23 cellular contexts compared by ENCODE assay signal in the genomic region with DNA sequence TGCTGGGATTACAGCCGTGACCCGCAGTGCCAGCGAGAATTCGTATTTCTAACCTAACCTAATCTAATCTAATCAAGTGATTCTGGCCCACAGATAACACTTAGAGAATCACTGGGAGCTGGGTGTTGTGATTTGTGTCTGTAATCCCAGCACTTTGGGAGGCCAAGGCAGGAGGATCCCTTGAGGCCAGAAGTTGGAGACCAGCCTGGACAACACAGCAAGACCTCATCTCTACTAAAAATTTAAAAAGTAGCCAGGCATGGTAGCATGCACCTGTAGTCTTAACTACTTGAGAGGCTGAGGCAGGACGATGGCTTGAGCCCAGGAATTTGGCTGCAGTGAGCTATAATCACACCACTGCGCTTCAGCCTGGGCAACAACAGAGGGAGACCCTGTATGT. TPM values are rescaled to one million over a fixed set of nuclear protein-coding genes. Genes with fewer than 3 reads are reported as not detected.
DNase-seq lines count a peak whose midpoint lies in the region; ATAC-seq, FAIRE-seq and TF ChIP-seq lines count a peak whose summit lies in the region.
"Had no signal": no experiment of that assay in that cellular context is flagged by ENCODE, and none has a peak within 500 bp of the region (broad histone marks: within the 10 kb centered on the region; RNA-seq: fewer than 3 reads in every experiment).

No MANE protein-coding gene starts in this region.

- peaks cover 15% of the 10 kb centered on the region for H3K79me1 ChIP-seq in trophoblast cell (ENCODE audit: low read length)

- H3K9me3 Mint-ChIP-seq in IgD-negative memory B cell, result no peaks in the 10 kb centered on the region
- no peaks in the 10 kb centered on the region for H3K9me3 Mint-ChIP-seq in activated CD4-positive, alpha-beta T cell treated with anti-CD3 and anti-CD28 coated beads for 36 hours (ENCODE audit: low read depth)
- H3K9me3 Mint-ChIP-seq: CD4-positive, alpha-beta memory T cell had no signal

- H3K27ac ChIP-seq in heart left ventricle, result peak overlapping the region in 9 of 12 donors; percentile 23 to 74 (median 55)
- no peak overlapping the region for H3K27ac ChIP-seq in GM12878 (ENCODE audit: control insufficient read depth, insufficient read depth)
- no peak overlapping the region for H3K27ac ChIP-seq in trophoblast cell (ENCODE audit: low read depth, low read length)
- H3K27ac ChIP-seq in upper lobe of right lung, result no peak overlapping the region
- H3K27ac ChIP-seq: BLaER1, KMS-11, PC-9, SJCRH30 had no signal

- CTCF ChIA-PET in GM12878 (lab: Yijun Ruan, JAX), result interaction anchor here (0.6 kb wide), 1 partner anchor 14 kb away, joined by 3 read pairs; no protein-coding TSS in a partner anchor
- CTCF ChIA-PET in activated CD4-positive, alpha-beta T cell treated with anti-CD3 and anti-CD28 coated beads for 36 hours (lab: Charles Lee), result interaction anchor here (1.1 kb wide), 1 partner anchor 133 kb away, joined by 3 read pairs; no protein-coding TSS in a partner anchor

- H3K4me3 ChIP-seq in heart left ventricle (no peak overlapping the region), GM12878 (no peak overlapping the region), trophoblast cell (ENCODE audit: low read depth, low read length) (no peak overlapping the region), upper lobe of right lung (no peak overlapping the region)
- H3K4me3 ChIP-seq: BLaER1, PC-9, SJCRH30 had no signal

- no peaks in the 10 kb centered on the region for H3K36me3 ChIP-seq in heart left ventricle
- H3K36me3 ChIP-seq in GM12878 (ENCODE audit: control insufficient read depth in 2 of 2, insufficient read depth in 2 of 2, low read length in 1 of 2), result no peaks in the 10 kb centered on the region
- no peaks in the 10 kb centered on the region for H3K36me3 ChIP-seq in trophoblast cell (ENCODE audit: control insufficient read depth in 1 of 2, insufficient read depth in 2 of 2, low read length in 2 of 2)
- no peaks in the 10 kb centered on the region for H3K36me3 ChIP-seq in upper lobe of right lung
- H3K36me3 ChIP-seq: BLaER1, SJCRH30 had no signal

- H3K9me3 ChIP-seq in heart left ventricle (no peaks in the 10 kb centered on the region), GM12878 (replicated peaks; ENCODE audit: control insufficient read depth, insufficient read depth, low read length) (no peaks in the 10 kb centered on the region), trophoblast cell (ENCODE audit: insufficient read depth, low read depth, low read length) (no peaks in the 10 kb centered on the region), upper lobe of right lung (no peaks in the 10 kb centered on the region)
- H3K9me3 ChIP-seq: BLaER1, SJCRH30 had no signal

- intact Hi-C loops in heart left ventricle (cut with DNase I), result loop anchor here in 1 of 10 donors (10.0 kb wide), 1 partner anchor 215 kb away; no protein-coding TSS in a partner anchor
- intact Hi-C loops in Right ventricle myocardium superior (cut with DNase I), result no loop called here
- intact Hi-C loops in GM12878 (cut with micrococcal nuclease; ENCODE audit: unreplicated experiment), result no loop called here
- intact Hi-C loops in activated CD4-positive, alpha-beta T cell treated with anti-CD3 and anti-CD28 coated beads for 36 hours (cut with DNase I, micrococcal nuclease), result no loop called here
- intact Hi-C loops in upper lobe of right lung (cut with DNase I), result no loop called here

- BruUV-seq in GM12878 (replicated peaks; lab: Mats Ljungman, UMichigan), result no TSS peak

- H2BK120ac ChIP-seq in trophoblast cell (ENCODE audit: insufficient read depth, low read length, poor library complexity), result peak overlapping the region; percentile 53

- H3K27ac Mint-ChIP-seq in IgD-negative memory B cell, result peak overlapping the region in 2 of 3 donors; percentile 21 to 96
- no peak overlapping the region for H3K27ac Mint-ChIP-seq in activated CD4-positive, alpha-beta T cell treated with anti-CD3 and anti-CD28 coated beads for 36 hours

- RAD21 ChIA-PET in GM12878 (lab: Charles Lee; ENCODE audit: unreplicated experiment), result interaction anchor here (0.7 to 1.0 kb wide), 3 partner anchors 21 to 221 kb away, joined by 3 to 5 read pairs (median 3); partner anchors contain the start of gene NCOA3

- no peak overlapping the region for H3K4ac ChIP-seq in trophoblast cell (ENCODE audit: low read depth, low read length)

- H3K9ac ChIP-seq in GM12878 (ENCODE audit: control insufficient read depth, insufficient read depth, low read length) (no peak overlapping the region), trophoblast cell (ENCODE audit: low read length) (no peak overlapping the region)
- H3K9ac ChIP-seq: BLaER1, KMS-11 had no signal

- H3K79me2 ChIP-seq in GM12878 (ENCODE audit: control insufficient read depth, insufficient read depth, low read length) (no peaks in the 10 kb centered on the region), trophoblast cell (ENCODE audit: control insufficient read depth, insufficient read depth, low read length, poor library complexity) (no peaks in the 10 kb centered on the region)

- no peaks in the 10 kb centered on the region for H3K36me3 Mint-ChIP-seq in IgD-negative memory B cell
- no peaks in the 10 kb centered on the region for H3K36me3 Mint-ChIP-seq in activated CD4-positive, alpha-beta T cell treated with anti-CD3 and anti-CD28 coated beads for 36 hours (ENCODE audit: low read depth)
- H3K36me3 Mint-ChIP-seq: CD4-positive, alpha-beta memory T cell had no signal

- peak overlapping the region; percentile 56 for H2AK5ac ChIP-seq in trophoblast cell (ENCODE audit: low read length)

- peak overlapping the region; percentile 43 for H4K91ac ChIP-seq in trophoblast cell (ENCODE audit: low read depth, low read length)

- H3K27me3 ChIP-seq in heart left ventricle (no peaks in the 10 kb centered on the region), GM12878 (replicated peaks in 1 of 2; ENCODE audit: control insufficient read depth in 2 of 2, insufficient read depth in 2 of 2, low read length in 1 of 2) (no peaks in the 10 kb centered on the region), trophoblast cell (ENCODE audit: insufficient read depth, low read length) (no peaks in the 10 kb centered on the region), upper lobe of right lung (no peaks in the 10 kb centered on the region)
- H3K27me3 ChIP-seq: BLaER1, SJCRH30 had no signal

- TF ChIP-seq RAD21 in GM12878 (IDR thresholded peaks at IDR 0.05; ENCODE audit: insufficient read depth, low read depth, low read length), result no peak

- H3K4me2 ChIP-seq in GM12878 (ENCODE audit: control insufficient read depth, insufficient read depth) (no peak overlapping the region), trophoblast cell (ENCODE audit: low read length) (no peak overlapping the region)
- H3K4me2 ChIP-seq: BLaER1, KMS-11, PC-9 had no signal

- H3K4me1 Mint-ChIP-seq in IgD-negative memory B cell, result peaks cover 15 to 40% (median 25%) of the 10 kb centered on the region in 3 donors
- peaks cover 28% of the 10 kb centered on the region for H3K4me1 Mint-ChIP-seq in activated CD4-positive, alpha-beta T cell treated with anti-CD3 and anti-CD28 coated beads for 36 hours

- ATAC-seq in heart left ventricle, result no peak
- no peak for ATAC-seq in Right ventricle myocardium superior (ENCODE audit: poor library complexity)
- no peak for ATAC-seq in GM12878
- no peak for ATAC-seq in GM18868 (IDR thresholded peaks at IDR 0.05; ENCODE audit: unreplicated experiment)
- no peak for ATAC-seq in activated CD4-positive, alpha-beta T cell treated with anti-CD3 and anti-CD28 coated beads for 36 hours
- ATAC-seq in upper lobe of right lung, result no peak

- no peak overlapping the region for H3K23ac ChIP-seq in trophoblast cell (ENCODE audit: low read length)

- POLR2A ChIA-PET in GM12878 (lab: Charles Lee), result interaction anchor here (1.3 kb wide), 1 partner anchor 24 kb away, joined by 3 read pairs; no protein-coding TSS in a partner anchor
- POLR2A ChIA-PET in activated CD4-positive, alpha-beta T cell treated with anti-CD3 and anti-CD28 coated beads for 36 hours (lab: Charles Lee), result no interaction called here

- H3K4me1 ChIP-seq in heart left ventricle, result peaks cover 0 to 11% (median 6%) of the 10 kb centered on the region in 12 donors
- peaks cover 23% of the 10 kb centered on the region for H3K4me1 ChIP-seq in GM12878 (ENCODE audit: control insufficient read depth, insufficient read depth, low read length)
- peaks cover 7 to 10% of the 10 kb centered on the region in 2 experiments for H3K4me1 ChIP-seq in trophoblast cell (ENCODE audit: control insufficient read depth in 1 of 2, insufficient read depth in 2 of 2, low read length in 2 of 2)
- no peaks in the 10 kb centered on the region for H3K4me1 ChIP-seq in upper lobe of right lung
- H3K4me1 ChIP-seq: SJCRH30 had no signal

- peak overlapping the region; percentile 40 for H4K8ac ChIP-seq in trophoblast cell (ENCODE audit: low read depth, low read length)

- H4K12ac ChIP-seq in trophoblast cell (ENCODE audit: low read depth, low read length), result no peak overlapping the region

- no peak for DNase-seq in heart left ventricle
- DNase-seq in Right ventricle myocardium superior, result no peak
- no peak for DNase-seq in GM12878 (ENCODE audit: low read depth, low spot score)
- DNase-seq in trophoblast cell, result no peak
- no peak for DNase-seq in activated CD4-positive, alpha-beta T cell treated with anti-CD3 and anti-CD28 coated beads for 36 hours
- DNase-seq in upper lobe of right lung, result no peak
- DNase-seq: CD4-positive, alpha-beta memory T cell; DMS153; EL; NCI-H1417; NCI-H187; NCI-H2107; NCI-H226; NCI-H524 treated with DMSO at 0.1 percent for 48 hours; PC-9; SJCRH30 had no signal

- in situ Hi-C loops in GM12878 (cut with MboI), result no loop called here

- no peak for FAIRE-seq in GM12878 (lab: Jason Lieb, UNC)
- FAIRE-seq: A204.1, GM12891, H1 had no signal

- no peak overlapping the region for H3K14ac ChIP-seq in trophoblast cell (ENCODE audit: low read length)

- TF ChIP-seq CTCF in heart left ventricle (IDR thresholded peaks at IDR 0.05), result no peak
- no peak for TF ChIP-seq CTCF in GM12878 (IDR thresholded peaks at IDR 0.05 in 2 of 3, conservative IDR thresholded peaks at IDR 0.05 in 1 of 3; ENCODE audit: control insufficient read depth in 2 of 3, extremely low read depth in 1 of 3, insufficient read depth in 1 of 3, low read depth in 3 of 3, low read length in 3 of 3)
- no peak for TF ChIP-seq CTCF in upper lobe of right lung (IDR thresholded peaks at IDR 0.05)

- H4K20me1 ChIP-seq in GM12878 (ENCODE audit: control insufficient read depth, insufficient read depth), result no peaks in the 10 kb centered on the region
- H4K20me1 ChIP-seq: BLaER1 had no signal

- no peaks in the 10 kb centered on the region for H3K27me3 Mint-ChIP-seq in IgD-negative memory B cell
- no peaks in the 10 kb centered on the region for H3K27me3 Mint-ChIP-seq in activated CD4-positive, alpha-beta T cell treated with anti-CD3 and anti-CD28 coated beads for 36 hours
- H3K27me3 Mint-ChIP-seq: CD4-positive, alpha-beta memory T cell had no signal

- SMC1A ChIA-PET in GM12878 (lab: Charles Lee; ENCODE audit: uncharacterized antibody, unreplicated experiment), result interaction anchor here (0.6 to 1.1 kb wide), 5 partner anchors 13 to 143 kb away, joined by 3 to 5 read pairs (median 3); no protein-coding TSS in a partner anchor

- WGBS in heart left ventricle, 4 donors, result 88 to 95% (median 92%) methylated on average over 6 of the region's 6 CpGs
- 96% methylated on average over 6 of the region's 6 CpGs for WGBS in GM12878 (ENCODE audit: insufficient coverage, insufficient replicate concordance, low lambda C conversion rate, missing lambda C conversion rate)
- WGBS in trophoblast cell (ENCODE audit: extremely low coverage, insufficient coverage, insufficient read length), result no CpG with 5 or more reads among the region's 6 CpGs

- no peak overlapping the region for H3K18ac ChIP-seq in trophoblast cell (ENCODE audit: low read length)

- TF ChIP-seq POLR2A in heart left ventricle (IDR thresholded peaks at IDR 0.05) (no peak), GM12878 (IDR thresholded peaks at IDR 0.05; ENCODE audit: low read depth, low read length) (no peak)

- peak overlapping the region; percentile 95 for H2BK12ac ChIP-seq in trophoblast cell (ENCODE audit: low read length)

- peak overlapping the region; percentile 62 for H2BK5ac ChIP-seq in trophoblast cell (ENCODE audit: low read depth, low read length, poor library complexity)

- no peak overlapping the region for H3K4me3 Mint-ChIP-seq in IgD-negative memory B cell
- no peak overlapping the region for H3K4me3 Mint-ChIP-seq in activated CD4-positive, alpha-beta T cell treated with anti-CD3 and anti-CD28 coated beads for 36 hours
- H3K4me3 Mint-ChIP-seq: CD4-positive, alpha-beta memory T cell had no signal

- no peak overlapping the region for H2AFZ ChIP-seq in GM12878 (ENCODE audit: control insufficient read depth, low read depth, low read length)
- no peak overlapping the region for H2AFZ ChIP-seq in trophoblast cell (ENCODE audit: insufficient read depth, low read length, poor library complexity)
- H2AFZ ChIP-seq: PC-9 had no signal

- TF ChIP-seq EP300 in GM12878 (IDR thresholded peaks at IDR 0.05; ENCODE audit: borderline replicate concordance in 1 of 2, control insufficient read depth in 1 of 2, low read depth in 2 of 2, low read length in 2 of 2), result no peak

RNA-seq across cellular contexts. Expression of gene NCOA3, which starts 21.4 kb away (rescaled TPM):
- total RNA-seq in heart left ventricle (10 to 100 TPM; 19.4 to 39.3 (median 26.6) TPM), Right ventricle myocardium superior (19.1 TPM), GM12878 (2014; rRNA removed) (82.4 and 88.7 TPM in 2 replicates), GM12878 (2014; rRNA removed; fragmentation: Illumina TruSeq; extraction: Trizol) (95.3 and 95.8 TPM in 2 replicates), GM12878 (2021) (87.4 and 96.2 TPM in 2 replicates), upper lobe of right lung (48.8 TPM)
- polyA plus RNA-seq in heart left ventricle (10 to 100 TPM in 1 of 2 donors, 1 to 10 TPM in 1; 6.7 to 18.1 TPM), IgD-negative memory B cell (64.7 TPM), GM12878 (2011; rRNA removed) (92.6 and 114 TPM in 2 replicates), GM12878 (2014; fragmentation: Illumina TruSeq; extraction: Trizol) (78.2 and 94.6 TPM in 2 replicates), GM12878 (2014; fragmentation: Nextera tagmentation; extraction: Ambion mirVana) (10 to 100 TPM; 16.9 to 18.0 TPM), GM12878 (2014; rRNA removed) (62.4 and 66.0 TPM in 2 replicates), GM12878 (2016; fragmentation: Nextera tagmentation; extraction: Ambion mirVana) (10 to 100 TPM; 68.1 to 69.1 TPM)
- 241 and 256 TPM in 2 replicates for total RNA-seq in GM12878 (2013; cell fraction: nucleolus; rRNA removed)
- 30.3 TPM for polyA plus RNA-seq in GM12878 (2011; ENCODE audit: low read depth)
- polyA plus RNA-seq in GM12878 (2011; cell fraction: cytosol; rRNA removed), result 60.3 and 60.4 TPM in 2 replicates
- polyA plus RNA-seq in GM12878 (2011; cell fraction: nucleus; rRNA removed), result 89.9 and 95.2 TPM in 2 replicates
- polyA plus RNA-seq in GM12878 (2012), result 38.3 and 50.2 TPM in 2 replicates
- polyA minus RNA-seq in GM12878 (2011; rRNA and poly(A)+ RNA removed), result 126 and 138 TPM in 2 replicates
- 52.3 and 52.4 TPM in 2 replicates for polyA minus RNA-seq in GM12878 (2011; cell fraction: cytosol; rRNA and poly(A)+ RNA removed)
- 48.2 and 66.5 TPM in 2 replicates for polyA minus RNA-seq in GM12878 (2011; cell fraction: nucleus; rRNA and poly(A)+ RNA removed)
- polyA plus RNA-seq in trophoblast cell (2013), result 189 and 191 TPM in 2 replicates
- 10 to 100 TPM; 76.4 to 83.4 TPM for total RNA-seq in activated CD4-positive, alpha-beta T cell treated with anti-CD3 and anti-CD28 coated beads for 36 hours

Comparison
In these comparisons a context has a peak if more than half of its experiments do, and no peak if none do; other contexts are left out.
1. H3K27ac ChIP-seq: peak in heart left ventricle (9 of 12); none in GM12878 (single experiment), trophoblast cell (single experiment) and upper lobe of right lung (single experiment).